In genomic region chr14:96424104-96424989, GRCh38 we compare ENCODE assay signal across 8 cellular contexts. TPM values are rescaled to one million over a fixed set of nuclear protein-coding genes. Genes with fewer than 3 reads are reported as not detected.
DNase-seq lines count a peak whose midpoint lies in the region; ATAC-seq, FAIRE-seq and TF ChIP-seq lines count a peak whose summit lies in the region.

No MANE protein-coding gene starts in this region.

- no peak overlapping the region for H3K27ac Mint-ChIP-seq in activated T-helper 2 cell treated with anti-CD3 and anti-CD28 coated beads, Interferon-gamma antibody, Interleukin-2, Interleukin-4, amounts not matched to agents 10 μg/mL and 5 μg/mL and 100 μg/mL, durations not matched to agents 14 hours and 24 hours and 36 hours

- peak overlapping the region; percentile 65 for H3K4me3 Mint-ChIP-seq in activated T-helper 2 cell treated with anti-CD3 and anti-CD28 coated beads, Interferon-gamma antibody, Interleukin-2, Interleukin-4, amounts not matched to agents 10 μg/mL and 5 μg/mL and 100 μg/mL, durations not matched to agents 14 hours and 24 hours and 36 hours (ENCODE audit: low read depth)

- TF ChIP-seq CTCF in osteoblast (IDR thresholded peaks at IDR 0.05; ENCODE audit: extremely low read depth, low read depth, low read length): peak; percentile 73

- H3K4me3 ChIP-seq in osteoblast (ENCODE audit: insufficient read depth, low read length): peak overlapping the region; percentile 69

- H3K9me3 Mint-ChIP-seq in activated T-helper 2 cell treated with anti-CD3 and anti-CD28 coated beads, Interferon-gamma antibody, Interleukin-2, Interleukin-4, amounts not matched to agents 10 μg/mL and 5 μg/mL and 100 μg/mL, durations not matched to agents 14 hours and 24 hours and 36 hours: no peaks in the 10 kb centered on the region

- peak overlapping the region; percentile 83 for H2AFZ ChIP-seq in osteoblast (ENCODE audit: low read length)

- peak overlapping the region; percentile 96 for H3K4me2 ChIP-seq in osteoblast (ENCODE audit: insufficient read depth, low read length)

- H4K20me1 ChIP-seq in osteoblast (ENCODE audit: insufficient read depth, low read length): no peaks in the 10 kb centered on the region

- peaks cover 10% of the 10 kb centered on the region for H3K27me3 Mint-ChIP-seq in activated T-helper 2 cell treated with anti-CD3 and anti-CD28 coated beads, Interferon-gamma antibody, Interleukin-2, Interleukin-4, amounts not matched to agents 10 μg/mL and 5 μg/mL and 100 μg/mL, durations not matched to agents 14 hours and 24 hours and 36 hours (ENCODE audit: low read depth)

- peak; percentile 76 for ATAC-seq in GM21367 (IDR thresholded peaks at IDR 0.05; ENCODE audit: unreplicated experiment)

- H3K79me2 ChIP-seq in osteoblast (ENCODE audit: insufficient read depth, low read length): no peaks in the 10 kb centered on the region

- no peaks in the 10 kb centered on the region for H3K27me3 ChIP-seq in osteoblast (ENCODE audit: insufficient read depth, low read length)

- no peak overlapping the region for H3K27ac ChIP-seq in osteoblast (ENCODE audit: low read depth, low read length)

- peaks cover 2% of the 10 kb centered on the region for H3K4me1 ChIP-seq in osteoblast (ENCODE audit: insufficient read depth, low read length)

- no peaks in the 10 kb centered on the region for H3K36me3 ChIP-seq in osteoblast (ENCODE audit: insufficient read depth, low read length)

- intact Hi-C loops in activated T-helper 2 cell treated with anti-CD3 and anti-CD28 coated beads, Interferon-gamma antibody, Interleukin-2, Interleukin-4, amounts not matched to agents 10 μg/mL and 5 μg/mL and 100 μg/mL, durations not matched to agents 14 hours and 24 hours and 36 hours (cut with micrococcal nuclease): loop anchor here (1.0 to 10.0 kb wide), 2 partner anchors 127 to 320 kb away; no protein-coding TSS in a partner anchor

- no peaks in the 10 kb centered on the region for H3K36me3 Mint-ChIP-seq in activated T-helper 2 cell treated with anti-CD3 and anti-CD28 coated beads, Interferon-gamma antibody, Interleukin-2, Interleukin-4, amounts not matched to agents 10 μg/mL and 5 μg/mL and 100 μg/mL, durations not matched to agents 14 hours and 24 hours and 36 hours (ENCODE audit: low read depth)

- FAIRE-seq in frontal cortex (lab: Jason Lieb, UNC): peak; percentile 83

- H3K9me3 ChIP-seq in osteoblast (ENCODE audit: low read depth, low read length): no peaks in the 10 kb centered on the region

- DNase-seq in DMS79 (lab: John Stamatoyannopoulos, UW) (peak; percentile 20), HT1080 (ENCODE audit: low read depth) (peak; percentile 72), NOMO-1 treated with dmso at 0.1 percent for 144 hours (lab: John Stamatoyannopoulos, UW; ENCODE audit: unreplicated experiment) (peak; percentile 32), frontal cortex (ENCODE audit: low spot score in 2 of 2) (peak; percentile 65 to 69), osteoblast (ENCODE audit: insufficient read length, low spot score, missing footprints) (peak; percentile 80), mesenteric fat pad (ENCODE audit: low spot score) (no peak)
- DNase-seq in activated T-helper 2 cell treated with anti-CD3 and anti-CD28 coated beads, Interferon-gamma antibody, Interleukin-2, Interleukin-4, amounts not matched to agents 10 μg/mL and 5 μg/mL and 100 μg/mL, durations not matched to agents 14 hours and 24 hours and 36 hours (ENCODE audit: low spot score): no peak

- H3K4me1 Mint-ChIP-seq in activated T-helper 2 cell treated with anti-CD3 and anti-CD28 coated beads, Interferon-gamma antibody, Interleukin-2, Interleukin-4, amounts not matched to agents 10 μg/mL and 5 μg/mL and 100 μg/mL, durations not matched to agents 14 hours and 24 hours and 36 hours (ENCODE audit: low read depth): peaks cover 2% of the 10 kb centered on the region

RNA-seq across cellular contexts. Expression of gene AK7, which starts 32.4 kb away (rescaled TPM):
- 0.23 TPM in 1 of 2 replicates, not detected in the other for total RNA-seq in HT1080 (2014; rRNA removed; shearing (Covaris generic))
- 0.08 and 0.18 TPM in 2 replicates for polyA plus RNA-seq in HT1080 (2015; cell fraction: cytosol; rRNA removed)
- polyA plus RNA-seq in HT1080 (2015; cell fraction: nucleus; rRNA removed): 0.12 TPM in 1 of 2 replicates, not detected in the other
- total RNA-seq in activated T-helper 2 cell treated with anti-CD3 and anti-CD28 coated beads, Interferon-gamma antibody, Interleukin-2, Interleukin-4, amounts not matched to agents 10 μg/mL and 5 μg/mL and 100 μg/mL, durations not matched to agents 14 hours and 24 hours and 36 hours: 0.62 and 0.66 TPM in 2 replicates
- total RNA-seq in frontal cortex (1.2 TPM), osteoblast (0.29 and 1.4 TPM in 2 replicates), mesenteric fat pad (0.87 TPM)

Comparison
In these comparisons a context has a peak if more than half of its experiments do, and no peak if none do; other contexts are left out.
1. DNase-seq: peak in DMS79 (single experiment), HT1080 (single experiment), NOMO-1 treated with dmso at 0.1 percent for 144 hours (single experiment), frontal cortex (2 of 2) and osteoblast (single experiment); none in activated T-helper 2 cell treated with anti-CD3 and anti-CD28 coated beads, Interferon-gamma antibody, Interleukin-2, Interleukin-4, amounts not matched to agents 10 μg/mL and 5 μg/mL and 100 μg/mL, durations not matched to agents 14 hours and 24 hours and 36 hours (single experiment) and mesenteric fat pad (single experiment).